ENCODE assay signal across 8 cellular contexts in genomic region chr11:57568330-57568766, GRCh38. TPM values are rescaled to one million over a fixed set of nuclear protein-coding genes. Genes with fewer than 3 reads are reported as not detected.
DNase-seq lines count a peak whose midpoint lies in the region; ATAC-seq, FAIRE-seq and TF ChIP-seq lines count a peak whose summit lies in the region.

No MANE protein-coding gene starts in this region.

- H3K9me3 Mint-ChIP-seq in astrocyte (ENCODE audit: unreplicated experiment) = peaks cover 1% of the 10 kb centered on the region

- H3K9me3 ChIP-seq in A673 (ENCODE audit: low read depth, low read length, poor library complexity, severe bottlenecking) (no peaks in the 10 kb centered on the region), astrocyte (ENCODE audit: insufficient read depth, low read depth, low read length) (no peaks in the 10 kb centered on the region), keratinocyte (ENCODE audit: control insufficient read depth, low read depth, low read length) (no peaks in the 10 kb centered on the region)

- H3K36me3 Mint-ChIP-seq in astrocyte (ENCODE audit: low read depth, unreplicated experiment) = peaks cover 6% of the 10 kb centered on the region

- H3K27ac Mint-ChIP-seq in astrocyte (ENCODE audit: unreplicated experiment) = peak overlapping the region; percentile 72

- peak overlapping the region; percentile 96 for H2AFZ ChIP-seq in astrocyte (ENCODE audit: low read depth, low read length)
- H2AFZ ChIP-seq in keratinocyte (ENCODE audit: control insufficient read depth, low read length) = no peak overlapping the region

- H3K4me1 Mint-ChIP-seq in astrocyte (ENCODE audit: low read depth, unreplicated experiment) = peaks cover 20% of the 10 kb centered on the region

- intact Hi-C loops in A673 (cut with micrococcal nuclease; ENCODE audit: unreplicated experiment) = loop anchor here (1.0 to 10.0 kb wide), 3 partner anchors 73 to 946 kb away; no protein-coding TSS in a partner anchor

- FAIRE-seq in astrocyte (lab: Jason Lieb, UNC) = no peak
- FAIRE-seq in keratinocyte (lab: Jason Lieb, UNC) = no peak

- BruUV-seq in A673 (replicated peaks; lab: Mats Ljungman, UMichigan) = no TSS peak

- peak; percentile 58 for ATAC-seq in GM18508 (IDR thresholded peaks at IDR 0.05; ENCODE audit: insufficient read depth, unreplicated experiment)
- peak; percentile 2 for ATAC-seq in HG03159 (IDR thresholded peaks at IDR 0.05; ENCODE audit: unreplicated experiment)

- H4K20me1 ChIP-seq in astrocyte (ENCODE audit: insufficient read depth, low read length) (no peaks in the 10 kb centered on the region), keratinocyte (ENCODE audit: control insufficient read depth, extremely low read depth, insufficient read depth, low read length) (no peaks in the 10 kb centered on the region)

- H3K27me3 ChIP-seq in A673 (replicated peaks; ENCODE audit: insufficient read depth, low read depth, low read length, poor library complexity) (no peaks in the 10 kb centered on the region), astrocyte (ENCODE audit: insufficient read depth, low read length) (no peaks in the 10 kb centered on the region), keratinocyte (ENCODE audit: control insufficient read depth, extremely low read depth, insufficient read depth, low read length) (no peaks in the 10 kb centered on the region)

- no peaks in the 10 kb centered on the region for H3K9me1 ChIP-seq in keratinocyte (ENCODE audit: control insufficient read depth, extremely low read depth, insufficient read depth, low read length)

- CTCF ChIA-PET in A673 (lab: Charles Lee) = interaction anchor here (0.8 to 2.3 kb wide), 5 partner anchors 10 to 232 kb away, joined by 3 to 50 read pairs (median 5); no protein-coding TSS in a partner anchor
- CTCF ChIA-PET in RWPE1 (lab: Yijun Ruan, JAX) = interaction anchor here (0.6 to 3.8 kb wide), 14 partner anchors 13 to 475 kb away, joined by 3 to 72 read pairs (median 3); no protein-coding TSS in a partner anchor

- peak overlapping the region; percentile 88 for H3K4me2 ChIP-seq in astrocyte (ENCODE audit: low read length)
- H3K4me2 ChIP-seq in keratinocyte (ENCODE audit: control insufficient read depth, extremely low read depth, insufficient read depth, low read depth, low read length) = peak overlapping the region; percentile 67

- H3K4me1 ChIP-seq in A673 (ENCODE audit: insufficient read depth, low read length, poor library complexity, severe bottlenecking) = no peaks in the 10 kb centered on the region
- peaks cover 9% of the 10 kb centered on the region for H3K4me1 ChIP-seq in astrocyte (ENCODE audit: insufficient read depth, low read length)
- peaks cover 21% of the 10 kb centered on the region for H3K4me1 ChIP-seq in keratinocyte (ENCODE audit: control insufficient read depth, extremely low read depth, insufficient read depth, low read length)

- H3K27me3 Mint-ChIP-seq in astrocyte (ENCODE audit: low read depth, unreplicated experiment) = no peaks in the 10 kb centered on the region

- POLR2A ChIA-PET in A673 (lab: Charles Lee; ENCODE audit: low non-redundant PET) (interaction anchor here (1.0 kb wide), 2 partner anchors 73 to 80 kb away, joined by 5 to 11 read pairs; no protein-coding TSS in a partner anchor), RWPE1 (lab: Yijun Ruan, JAX; ENCODE audit: low non-redundant PET) (no interaction called here)

- dilution Hi-C loops in keratinocyte (cut with MboI; ENCODE audit: extremely low pct_ligation_motif_present, low sequenced_read_pairs) = no loop called here

- TF ChIP-seq CTCF in A673 (conservative IDR thresholded peaks at IDR 0.05; ENCODE audit: low read depth, low read length) = no peak
- TF ChIP-seq CTCF in RWPE1 (conservative IDR thresholded peaks at IDR 0.05; ENCODE audit: low read depth) = peak; percentile 95
- peak; percentile 84 for TF ChIP-seq CTCF in astrocyte (IDR thresholded peaks at IDR 0.05; ENCODE audit: insufficient read depth, low read depth, low read length)
- TF ChIP-seq CTCF in keratinocyte (optimal IDR thresholded peaks at IDR 0.05 in 1 of 3, IDR thresholded peaks at IDR 0.05 in 1 of 3, conservative IDR thresholded peaks at IDR 0.05 in 1 of 3; ENCODE audit: extremely low read depth in 1 of 3, insufficient read depth in 2 of 3, low read length in 3 of 3) = peak; percentile 88 to 96 (median 95)

- H3K4me3 Mint-ChIP-seq in astrocyte (ENCODE audit: unreplicated experiment) = peak overlapping the region; percentile 94

- no peaks in the 10 kb centered on the region for H3K79me2 ChIP-seq in astrocyte (ENCODE audit: insufficient read depth, low read length)
- peaks cover 12% of the 10 kb centered on the region for H3K79me2 ChIP-seq in keratinocyte (ENCODE audit: control insufficient read depth, insufficient read depth, low read length)

- H3K36me3 ChIP-seq in A673 (ENCODE audit: insufficient read depth, low read length, poor library complexity, severe bottlenecking) (no peaks in the 10 kb centered on the region), astrocyte (ENCODE audit: insufficient read depth, low read length) (no peaks in the 10 kb centered on the region), keratinocyte (ENCODE audit: control insufficient read depth in 2 of 2, extremely low read depth in 1 of 2, insufficient read depth in 2 of 2, low read length in 2 of 2) (no peaks in the 10 kb centered on the region)

- H3K9ac ChIP-seq in astrocyte (ENCODE audit: low read length) (peak overlapping the region; percentile 78), keratinocyte (ENCODE audit: control insufficient read depth, extremely low read depth, insufficient read depth, low read length) (peak overlapping the region; percentile 66)

- H3K27ac ChIP-seq in A673 (ENCODE audit: low read depth, low read length, poor library complexity, severe bottlenecking) (peak overlapping the region; percentile 68), RWPE1 (peak overlapping the region; percentile 85), astrocyte (ENCODE audit: low read depth, low read length) (no peak overlapping the region), keratinocyte (ENCODE audit: control insufficient read depth, insufficient read depth, low read length) (no peak overlapping the region)

- DNase-seq in A673 (ENCODE audit: low spot score) = peak; percentile 91
- DNase-seq in RWPE1 (ENCODE audit: low spot score) = no peak
- peak; percentile 27 for DNase-seq in astrocyte (ENCODE audit: low read depth)
- DNase-seq in keratinocyte (ENCODE audit: low read depth, low spot score) = no peak
- peak; percentile 93 to 95 for DNase-seq in stimulated activated CD4-positive, alpha-beta T cell treated with anti-CD3 and anti-CD28 coated beads, Interleukin-2, amount 100 ng/mL, for 24 hours
- no peak for DNase-seq in stimulated activated naive CD4-positive, alpha-beta T cell treated with Interleukin-2 at 50 U/mL for 16 hours (lab: John Stamatoyannopoulos, UW)

- H3K4me3 ChIP-seq in A673 (ENCODE audit: low read depth, low read length, poor library complexity, severe bottlenecking) (peak overlapping the region; percentile 68), astrocyte (ENCODE audit: insufficient read depth, low read depth, low read length) (peak overlapping the region; percentile 67), keratinocyte (ENCODE audit: control insufficient read depth in 2 of 3, extremely low read depth in 1 of 3, insufficient read depth in 2 of 3, low read depth in 1 of 3, low read length in 3 of 3) (peak overlapping the region; percentile 65 to 80 (median 77))

RNA-seq across cellular contexts. Expression of gene UBE2L6, which starts 0.9 kb away (rescaled TPM):
- total RNA-seq in A673 (2021) (30.4 and 38.8 TPM in 2 replicates), astrocyte (159 and 182 TPM in 2 replicates)
- 56.6 to 91.9 TPM (median 83.0 TPM) in 3 replicates for polyA plus RNA-seq in keratinocyte
- 7.3 TPM for polyA plus RNA-seq in keratinocyte (2011; ENCODE audit: low read depth)
- polyA plus RNA-seq in keratinocyte (2011; cell fraction: cytosol; rRNA removed) = 80.2 and 98.6 TPM in 2 replicates
- polyA plus RNA-seq in keratinocyte (2011; cell fraction: nucleus; rRNA removed) = 28.2 and 34.6 TPM in 2 replicates
- 27.9 and 83.8 TPM in 2 replicates for polyA plus RNA-seq in keratinocyte (2012; ENCODE audit: low replicate concordance)
- 91.7 to 187 TPM (median 100 TPM) in 3 replicates for polyA minus RNA-seq in keratinocyte
- polyA minus RNA-seq in keratinocyte (2011; cell fraction: cytosol; rRNA and poly(A)+ RNA removed) = 63.5 TPM
- 9.4 and 12.3 TPM in 2 replicates for polyA minus RNA-seq in keratinocyte (2011; cell fraction: nucleus; rRNA and poly(A)+ RNA removed)

RNA-seq across cellular contexts. Expression of gene SERPING1, which starts 29.1 kb away (rescaled TPM):
- 5.2 and 7.0 TPM in 2 replicates for total RNA-seq in A673 (2021)
- total RNA-seq in astrocyte = 62.5 and 92.1 TPM in 2 replicates
- polyA plus RNA-seq in keratinocyte = 12.8 to 21.9 TPM (median 14.4 TPM) in 3 replicates
- polyA plus RNA-seq in keratinocyte (2011; ENCODE audit: low read depth) = 8.4 TPM
- 29.9 and 33.4 TPM in 2 replicates for polyA plus RNA-seq in keratinocyte (2011; cell fraction: cytosol; rRNA removed)
- 31.9 and 42.8 TPM in 2 replicates for polyA plus RNA-seq in keratinocyte (2011; cell fraction: nucleus; rRNA removed)
- 20.9 and 29.3 TPM in 2 replicates for polyA plus RNA-seq in keratinocyte (2012; ENCODE audit: low replicate concordance)
- 11.7 to 22.2 TPM (median 19.8 TPM) in 3 replicates for polyA minus RNA-seq in keratinocyte
- 26.3 TPM for polyA minus RNA-seq in keratinocyte (2011; cell fraction: cytosol; rRNA and poly(A)+ RNA removed)
- polyA minus RNA-seq in keratinocyte (2011; cell fraction: nucleus; rRNA and poly(A)+ RNA removed) = 13.1 and 20.5 TPM in 2 replicates

RNA-seq across cellular contexts. Expression of gene SMTNL1, which starts 31.0 kb away (rescaled TPM):
- total RNA-seq in A673 (2021) (not detected in 2 replicates), astrocyte (not detected in 2 replicates)
- polyA plus RNA-seq in keratinocyte = not detected in 3 replicates
- polyA plus RNA-seq in keratinocyte (2011; ENCODE audit: low read depth) = not detected
- not detected in 2 replicates for polyA plus RNA-seq in keratinocyte (2011; cell fraction: cytosol; rRNA removed)
- not detected in 2 replicates for polyA plus RNA-seq in keratinocyte (2011; cell fraction: nucleus; rRNA removed)
- polyA plus RNA-seq in keratinocyte (2012; ENCODE audit: low replicate concordance) = 0.16 TPM in 1 of 2 replicates, not detected in the other
- polyA minus RNA-seq in keratinocyte = not detected in 3 replicates
- not detected for polyA minus RNA-seq in keratinocyte (2011; cell fraction: cytosol; rRNA and poly(A)+ RNA removed)
- polyA minus RNA-seq in keratinocyte (2011; cell fraction: nucleus; rRNA and poly(A)+ RNA removed) = not detected in 2 replicates

RNA-seq across cellular contexts. Expression of gene TIMM10, which starts 37.8 kb away (rescaled TPM):
- total RNA-seq in A673 (2021) (165 and 176 TPM in 2 replicates), astrocyte (56.1 and 60.3 TPM in 2 replicates)
- 65.7 to 92.2 TPM (median 70.9 TPM) in 3 replicates for polyA plus RNA-seq in keratinocyte
- 24.0 TPM for polyA plus RNA-seq in keratinocyte (2011; ENCODE audit: low read depth)
- polyA plus RNA-seq in keratinocyte (2011; cell fraction: cytosol; rRNA removed) = 56.9 and 69.2 TPM in 2 replicates
- 34.1 TPM in 2 replicates for polyA plus RNA-seq in keratinocyte (2011; cell fraction: nucleus; rRNA removed)
- polyA plus RNA-seq in keratinocyte (2012; ENCODE audit: low replicate concordance) = 45.9 and 60.8 TPM in 2 replicates
- 21.7 to 26.8 TPM (median 23.8 TPM) in 3 replicates for polyA minus RNA-seq in keratinocyte
- 16.1 TPM for polyA minus RNA-seq in keratinocyte (2011; cell fraction: cytosol; rRNA and poly(A)+ RNA removed)
- polyA minus RNA-seq in keratinocyte (2011; cell fraction: nucleus; rRNA and poly(A)+ RNA removed) = 5.2 and 9.5 TPM in 2 replicates

RNA-seq across cellular contexts. Expression of gene SLC43A1, which starts 52.8 kb away (rescaled TPM):
- total RNA-seq in A673 (2021) = 18.4 and 20.5 TPM in 2 replicates
- 3.5 and 4.5 TPM in 2 replicates for total RNA-seq in astrocyte
- polyA plus RNA-seq in keratinocyte = 0.45 to 0.91 TPM (median 0.75 TPM) in 3 replicates
- polyA plus RNA-seq in keratinocyte (2011; ENCODE audit: low read depth) = not detected
- 0.53 and 0.65 TPM in 2 replicates for polyA plus RNA-seq in keratinocyte (2011; cell fraction: cytosol; rRNA removed)
- 1.2 and 1.4 TPM in 2 replicates for polyA plus RNA-seq in keratinocyte (2011; cell fraction: nucleus; rRNA removed)
- 0.18 and 0.38 TPM in 2 replicates for polyA plus RNA-seq in keratinocyte (2012; ENCODE audit: low replicate concordance)
- 0.99 to 1.5 TPM (median 1.1 TPM) in 3 replicates for polyA minus RNA-seq in keratinocyte
- polyA minus RNA-seq in keratinocyte (2011; cell fraction: cytosol; rRNA and poly(A)+ RNA removed) = not detected
- polyA minus RNA-seq in keratinocyte (2011; cell fraction: nucleus; rRNA and poly(A)+ RNA removed) = 1.2 TPM in 2 replicates

Comparison
In these comparisons a context has a peak if more than half of its experiments do, and no peak if none do; other contexts are left out.
1. DNase-seq: peak in A673 (single experiment), astrocyte (single experiment) and stimulated activated CD4-positive, alpha-beta T cell treated with anti-CD3 and anti-CD28 coated beads, Interleukin-2, amount 100 ng/mL, for 24 hours (2 of 2); none in RWPE1 (single experiment), keratinocyte (single experiment) and stimulated activated naive CD4-positive, alpha-beta T cell treated with Interleukin-2 at 50 U/mL for 16 hours (single experiment).
2. H3K27ac ChIP-seq: peak in A673 (single experiment) and RWPE1 (single experiment); none in astrocyte (single experiment) and keratinocyte (single experiment).
3. Peak in every context shown above with its lines, with median percentiles within 50 percentile points of each other: H3K4me3 ChIP-seq.